8 cellular contexts compared by ENCODE assay signal in the genomic region with DNA sequence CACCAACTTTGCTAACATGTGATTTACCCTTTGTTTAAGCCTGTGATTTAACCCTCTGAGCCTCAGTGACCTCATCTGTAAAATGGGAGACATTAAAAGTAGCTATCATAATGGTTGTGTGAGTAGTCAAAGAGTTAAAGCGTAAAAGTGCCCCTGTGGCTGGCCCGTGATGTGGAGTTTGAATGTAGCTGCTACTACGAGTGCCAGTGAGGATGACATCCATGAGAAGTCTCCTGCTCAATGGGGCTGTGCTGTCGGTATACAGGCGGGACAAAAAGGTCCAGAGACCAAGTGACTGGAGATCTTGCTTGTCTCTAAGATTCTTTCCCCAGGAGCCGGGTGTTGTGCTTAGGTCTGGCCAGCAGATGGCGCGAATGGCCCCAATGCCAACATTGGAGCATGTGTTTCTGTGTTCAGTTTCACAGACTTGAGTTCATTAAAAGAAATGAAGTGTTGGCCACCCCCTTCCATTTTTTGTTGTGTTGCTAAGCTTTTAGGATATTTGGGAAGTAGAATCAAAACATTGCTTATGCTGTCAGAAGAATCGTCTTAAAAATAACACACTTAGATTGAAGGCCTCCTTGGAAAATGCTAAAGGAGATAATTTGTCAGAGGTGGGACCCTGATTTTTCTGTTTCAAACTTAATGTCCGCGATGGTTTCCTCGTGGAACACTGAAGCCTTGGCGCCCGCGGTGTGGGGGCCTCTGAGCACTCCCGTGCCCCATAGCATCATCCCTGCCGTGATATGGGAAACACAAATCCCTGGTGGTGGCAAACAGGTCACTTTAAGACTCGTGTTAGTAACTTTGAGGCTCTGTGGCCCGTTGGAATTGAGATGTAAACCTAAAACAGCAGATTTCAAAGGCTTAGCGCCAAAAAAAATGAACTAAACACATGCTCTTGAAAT. TPM values are rescaled to one million over a fixed set of nuclear protein-coding genes. Genes with fewer than 3 reads are reported as not detected.
A peak's percentile ranks its signal among the peaks of the same experiment; 100 is the strongest.
DNase-seq lines count a peak whose midpoint lies in the region; ATAC-seq and TF ChIP-seq lines count a peak whose summit lies in the region.

No MANE protein-coding gene starts in this region.

- no peaks in the 10 kb centered on the region for H3K9me2 ChIP-seq in HCT116 (ENCODE audit: insufficient read depth)

- no peak for TF ChIP-seq POLR2A in HCT116 (IDR thresholded peaks at IDR 0.05; ENCODE audit: borderline replicate concordance, extremely low read depth, insufficient read depth, insufficient read length)

- H3K4me1 ChIP-seq in HCT116 (ENCODE audit: control insufficient read depth in 1 of 2, insufficient read depth in 2 of 2, low read length in 2 of 2) (no peaks in the 10 kb centered on the region), lung (ENCODE audit: control insufficient read depth in 2 of 2, insufficient read depth in 2 of 2, low read length in 2 of 2) (peaks cover 0 to 12% of the 10 kb centered on the region in 2 donors)

- H3K36me3 ChIP-seq in HCT116 (ENCODE audit: control insufficient read depth in 1 of 2, insufficient read depth in 2 of 2, low read length in 2 of 2) (peaks cover 12 to 17% of the 10 kb centered on the region in 2 experiments; a peak in 3 of 4 replicates), lung (ENCODE audit: control insufficient read depth in 2 of 2, insufficient read depth in 2 of 2, low read length in 2 of 2) (peaks cover 7 to 20% of the 10 kb centered on the region in 2 donors)

- peak; percentile 84 for TF ChIP-seq RAD21 in HCT116 (IDR thresholded peaks at IDR 0.05; ENCODE audit: low read depth)

- peaks cover 7% of the 10 kb centered on the region; the same call in 1 of the 2 replicates for H4K20me1 ChIP-seq in HCT116 (ENCODE audit: insufficient read depth)

- no TSS peak for BruUV-seq in HCT116 (replicated peaks; lab: Mats Ljungman, UMichigan)

- H3K4me2 ChIP-seq in HCT116 (ENCODE audit: low read length) = no peak overlapping the region

- POLR2A ChIA-PET in HCT116 (lab: Charles Lee) = no interaction called here

- CTCF ChIA-PET in HCT116 (lab: Charles Lee) = interaction anchor here (1.0 to 2.2 kb wide), 5 partner anchors 8 to 117 kb away, joined by 3 to 5 read pairs (median 4); a partner anchor contains a TSS

- H3K79me2 ChIP-seq in HCT116 (ENCODE audit: insufficient read depth, low read length) = no peaks in the 10 kb centered on the region

- no peak overlapping the region for H3K27ac ChIP-seq in HCT116 (ENCODE audit: low read depth, low read length)
- no peak overlapping the region for H3K27ac ChIP-seq in lung (ENCODE audit: low read depth in 1 of 2, low read length in 1 of 2)

- intact Hi-C loops in HCT116 (cut with micrococcal nuclease) = loop anchor here (1.0 to 10.0 kb wide), 2 partner anchors 113 to 213 kb away; no protein-coding TSS in a partner anchor

- H3K9me3 ChIP-seq in HCT116 (ENCODE audit: control insufficient read depth in 1 of 2, insufficient read depth in 1 of 2, low read depth in 1 of 2, low read length in 2 of 2) (no peaks in the 10 kb centered on the region), lung (ENCODE audit: control insufficient read depth in 2 of 2, insufficient read depth in 1 of 2, low read length in 1 of 2) (no peaks in the 10 kb centered on the region)

- RAD21 ChIA-PET in HCT116 (lab: Charles Lee; ENCODE audit: low non-redundant PET in 1 of 2, low total read pairs in 2 of 2, uncharacterized antibody in 2 of 2, unreplicated experiment in 2 of 2) = no interaction called here

- DNase-seq in CMK (ENCODE audit: low read depth) (peak; percentile 59), HCT116 (ENCODE audit: low read depth, low spot score) (peak; percentile 39), NCI-H526 (lab: John Stamatoyannopoulos, UW) (peak; percentile 80 to 93), dermis blood vessel endothelial cell (peak; percentile 86), lung (ENCODE audit: low spot score) (peak; percentile 83)
- peak; percentile 83 to 89 for DNase-seq in activated CD4-positive, alpha-beta T cell treated with anti-CD3 and anti-CD28 coated beads, Interleukin-2, amount 50 U/mL, for 4 hours
- DNase-seq in stimulated activated CD8-positive, alpha-beta memory T cell treated with anti-CD3 and anti-CD28 coated beads, Interleukin-12 subunit alpha, Interleukin-12 subunit beta, amount 100 ng/mL, for 1 hour (ENCODE audit: low read depth) = peak; percentile 79

- no peak overlapping the region for H2AFZ ChIP-seq in HCT116 (ENCODE audit: low read depth, low read length, poor library complexity, severe bottlenecking)

- no peaks in the 10 kb centered on the region for H3K27me3 ChIP-seq in HCT116 (ENCODE audit: insufficient read depth, low read length)
- no peaks in the 10 kb centered on the region for H3K27me3 ChIP-seq in lung (ENCODE audit: control insufficient read depth, insufficient read depth)

- H3K9ac ChIP-seq in HCT116 (ENCODE audit: low read length) = no peak overlapping the region

- ATAC-seq in HCT116 (peak; percentile 85), lung (ENCODE audit: insufficient read depth, low FRiP score) (no peak), GM21528 (IDR thresholded peaks at IDR 0.05; ENCODE audit: low FRiP score, unreplicated experiment) (no peak)

- 51 to 58% methylated on average over 20 of the region's 20 CpGs for WGBS in lung, 2 donors

- TF ChIP-seq CTCF in HCT116 (IDR thresholded peaks at IDR 0.05 in 2 of 3, conservative IDR thresholded peaks at IDR 0.05 in 1 of 3; ENCODE audit: borderline replicate concordance in 1 of 3, insufficient read depth in 1 of 3, low read depth in 2 of 3, low read length in 2 of 3) = peak; percentile 86 to 95 (median 94)
- TF ChIP-seq CTCF in lung (IDR thresholded peaks at IDR 0.05; ENCODE audit: control extremely low read depth, extremely low read depth) = peak; percentile 92

- H3K4me3 ChIP-seq in HCT116 (replicated peaks in 1 of 2; ENCODE audit: low read depth in 1 of 2, low read length in 2 of 2) = no peak overlapping the region
- H3K4me3 ChIP-seq in lung = no peak overlapping the region

TF ChIP-seq in HCT116, 20 proteins besides CTCF, POLR2A, EP300 and RAD21:
- TF ChIP-seq, protein P1, sequence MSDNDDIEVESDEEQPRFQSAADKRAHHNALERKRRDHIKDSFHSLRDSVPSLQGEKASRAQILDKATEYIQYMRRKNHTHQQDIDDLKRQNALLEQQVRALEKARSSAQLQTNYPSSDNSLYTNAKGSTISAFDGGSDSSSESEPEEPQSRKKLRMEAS (IDR thresholded peaks at IDR 0.05) = peak; percentile 53; the same call in 1 of the 2 replicates
- TF ChIP-seq ZFX (IDR thresholded peaks at IDR 0.05) = no peak
- TF ChIP-seq CBX3 (IDR thresholded peaks at IDR 0.05; ENCODE audit: low read depth) = 0 out of 2 replicates have a peak, but pooled peaks have one; percentile 35
- no peak for TF ChIP-seq CEBPB (IDR thresholded peaks at IDR 0.05; ENCODE audit: low read depth)

RNA-seq across cellular contexts. Expression of a gene that starts 9.3 kb away (rescaled TPM):
- total RNA-seq in HCT116 (2021; ENCODE audit: unreplicated experiment) = 36.2 TPM
- 33.1 and 35.2 TPM in 2 replicates for polyA plus RNA-seq in HCT116 (2012)
- 13.8 and 21.6 TPM in 2 replicates for total RNA-seq in dermis blood vessel endothelial cell
- total RNA-seq in lung = 10 to 100 TPM; 32.3 to 38.6 TPM
- polyA plus RNA-seq in lung = 10 to 100 TPM; 23.1 to 29.5 TPM

RNA-seq across cellular contexts. Expression of a gene that starts 30.8 kb away (rescaled TPM):
- total RNA-seq in HCT116 (2021; ENCODE audit: unreplicated experiment) (46.3 TPM), dermis blood vessel endothelial cell (41.4 and 56.3 TPM in 2 replicates), lung (10 to 100 TPM; 20.3 to 31.0 TPM)
- 44.5 and 51.2 TPM in 2 replicates for polyA plus RNA-seq in HCT116 (2012)
- polyA plus RNA-seq in lung = 10 to 100 TPM in 1 of 2 donors, 1 to 10 TPM in 1; 9.7 to 21.1 TPM

RNA-seq across cellular contexts. Expression of a gene that starts 52.2 kb away (rescaled TPM):
- total RNA-seq in HCT116 (2021; ENCODE audit: unreplicated experiment) (not detected), dermis blood vessel endothelial cell (not detected in 2 replicates), lung (not detected)
- polyA plus RNA-seq in HCT116 (2012) = not detected in 2 replicates
- not detected for polyA plus RNA-seq in lung
